In the genomic region with DNA sequence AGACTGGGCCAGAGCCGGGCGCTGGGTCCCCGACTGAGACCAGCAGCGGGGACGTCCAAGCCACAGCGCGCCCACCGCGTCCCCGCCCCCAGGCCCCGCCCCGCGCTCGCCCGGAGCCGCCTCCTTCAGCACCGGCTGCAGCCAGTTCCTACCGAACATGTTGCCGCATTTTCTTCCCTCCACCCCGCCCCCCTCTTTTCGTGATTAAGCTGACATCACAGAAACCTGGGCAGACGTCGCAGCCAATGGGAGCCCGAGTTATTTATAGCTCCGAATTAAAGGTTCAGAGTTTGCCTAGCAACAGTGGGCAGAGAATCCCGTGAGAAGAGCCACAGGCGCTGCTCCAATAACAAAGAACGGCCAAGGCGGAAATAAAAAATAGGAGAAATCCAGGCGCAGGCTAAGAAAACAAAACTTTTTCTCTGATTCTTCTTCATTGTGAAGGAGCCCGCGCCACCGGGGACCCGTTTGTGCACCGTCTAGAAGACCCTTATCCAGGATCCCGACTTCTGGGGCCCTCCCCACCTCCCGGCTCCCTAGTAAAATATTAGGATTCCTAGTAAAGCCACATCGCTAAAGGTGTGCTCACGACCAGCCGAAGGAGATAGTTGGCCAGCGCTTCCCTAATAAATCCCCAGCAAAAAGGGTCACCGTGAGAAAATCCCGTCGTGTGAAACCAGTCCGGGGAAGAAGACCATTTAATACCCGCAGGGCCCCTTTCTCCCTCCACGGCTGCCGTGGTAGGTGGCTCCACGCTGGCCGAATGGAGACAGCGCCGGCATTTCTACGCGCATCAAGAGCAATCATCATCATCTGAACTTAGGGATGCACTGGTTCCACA, we compare ENCODE assay signal across 8 cellular contexts.
DNase-seq lines count a peak whose midpoint lies in the region; ATAC-seq and TF ChIP-seq lines count a peak whose summit lies in the region.

No MANE protein-coding gene starts in this region.

- peak overlapping the region; percentile 79 for H3K4me2 ChIP-seq in Karpas-422 (ENCODE audit: low read depth, low read length, poor library complexity, severe bottlenecking)

- no peaks in the 10 kb centered on the region for H3K36me3 Mint-ChIP-seq in CD4-positive, alpha-beta T cell (ENCODE audit: low read depth)

- in situ Hi-C loops in Panc1 (cut with HindIII; ENCODE audit: low pct_unique_long_range_greater_than_20kb, low sequenced_read_pairs): no loop called here

- H3K9me3 Mint-ChIP-seq in CD4-positive, alpha-beta T cell: no peaks in the 10 kb centered on the region

- H3K36me3 ChIP-seq in Karpas-422 (ENCODE audit: insufficient read depth, low read length): peaks cover 9% of the 10 kb centered on the region
- H3K36me3 ChIP-seq in Panc1 (ENCODE audit: control insufficient read depth, insufficient read depth, low read length): peaks cover 12% of the 10 kb centered on the region; the same call in 1 of the 2 replicates

- POLR2A ChIA-PET in CD4-positive, alpha-beta T cell (lab: Charles Lee): interaction anchor here (0.6 to 3.3 kb wide), 6 partner anchors 129 to 557 kb away, joined by 3 to 13 read pairs (median 6); no protein-coding TSS in a partner anchor
- POLR2A ChIA-PET in Panc1 (lab: Charles Lee): interaction anchor here (0.6 to 0.7 kb wide), 6 partner anchors 9 to 272 kb away, joined by 3 to 11 read pairs (median 4); no protein-coding TSS in a partner anchor

- no peaks in the 10 kb centered on the region for H3K9me3 ChIP-seq in CD4-positive, alpha-beta T cell (ENCODE audit: control insufficient read depth, low read length)
- H3K9me3 ChIP-seq in Karpas-422 (ENCODE audit: low read length): no peaks in the 10 kb centered on the region
- H3K9me3 ChIP-seq in Panc1 (ENCODE audit: control insufficient read depth, insufficient read depth, low read depth, low read length): no peaks in the 10 kb centered on the region
- no peaks in the 10 kb centered on the region for H3K9me3 ChIP-seq in mononuclear cell (ENCODE audit: low read depth, low read length)

- peak; percentile 76 to 92 (median 79) for DNase-seq in CD4-positive, alpha-beta T cell
- DNase-seq in Karpas-422 (peak; percentile 97), Panc1 (ENCODE audit: low read depth, low spot score) (peak; percentile 76), erythroblast (lab: John Stamatoyannopoulos, UW) (peak; percentile 99)
- DNase-seq in activated T-cell treated with anti-CD3 and anti-CD28 coated beads, Interleukin-2, amount 50 U/mL, for 48 hours: peak; percentile 87 to 89
- peak; percentile 78 to 82 for DNase-seq in stimulated activated CD8-positive, alpha-beta memory T cell treated with anti-CD3 and anti-CD28 coated beads, Interleukin-15, amount 100 ng/mL, for 48 hours (ENCODE audit: low read depth in 2 of 2)

- H3K4me1 ChIP-seq in Karpas-422 (ENCODE audit: low read length) (peaks cover 29% of the 10 kb centered on the region), Panc1 (ENCODE audit: control insufficient read depth, insufficient read depth, low read length) (peaks cover 6% of the 10 kb centered on the region; the same call in 1 of the 2 replicates), mononuclear cell (ENCODE audit: insufficient read depth, low read length) (peaks cover 27% of the 10 kb centered on the region)

- peaks cover 18% of the 10 kb centered on the region for H3K27me3 ChIP-seq in CD4-positive, alpha-beta T cell (ENCODE audit: control insufficient read depth, insufficient read depth, low read length)
- H3K27me3 ChIP-seq in Karpas-422 (ENCODE audit: low read length) (no peaks in the 10 kb centered on the region), Panc1 (ENCODE audit: control insufficient read depth, insufficient read depth, low read length) (no peaks in the 10 kb centered on the region), mononuclear cell (ENCODE audit: insufficient read depth, low read length) (peaks cover 6% of the 10 kb centered on the region)

- H3K9me2 ChIP-seq in Karpas-422 (replicated peaks; ENCODE audit: insufficient read depth, low read length): no peaks in the 10 kb centered on the region

- peaks cover 12% of the 10 kb centered on the region for H3K27me3 Mint-ChIP-seq in CD4-positive, alpha-beta T cell

- H3K27ac Mint-ChIP-seq in CD4-positive, alpha-beta T cell: peak overlapping the region; percentile 57

- CTCF ChIA-PET in CD4-positive, alpha-beta T cell (lab: Charles Lee): interaction anchor here (1.3 to 2.2 kb wide), 4 partner anchors 514 to 555 kb away, joined by 3 to 11 read pairs (median 4); a partner anchor contains a TSS
- CTCF ChIA-PET in Panc1 (lab: Charles Lee): interaction anchor here (0.6 to 0.7 kb wide), 4 partner anchors 15 to 477 kb away, joined by 6 to 20 read pairs (median 8); no protein-coding TSS in a partner anchor

- peak; percentile 86 for TF ChIP-seq POLR2A in erythroblast (IDR thresholded peaks at IDR 0.05; ENCODE audit: low read length)

- peak; percentile 83 for ATAC-seq in CD4-positive, alpha-beta T cell (ENCODE audit: poor library complexity)
- peak; percentile 63 for ATAC-seq in GM21515 (IDR thresholded peaks at IDR 0.05; ENCODE audit: unreplicated experiment)
- ATAC-seq in Panc1: peak; percentile 75

- H3K79me2 ChIP-seq in Karpas-422 (ENCODE audit: low read length): no peaks in the 10 kb centered on the region

- peaks cover 35% of the 10 kb centered on the region for H3K4me1 Mint-ChIP-seq in CD4-positive, alpha-beta T cell (ENCODE audit: low read depth)

- TF ChIP-seq CTCF in CD4-positive, alpha-beta T cell (IDR thresholded peaks at IDR 0.05): no peak
- TF ChIP-seq CTCF in Panc1 (IDR thresholded peaks at IDR 0.05): no peak

- H3K9ac ChIP-seq in Karpas-422 (ENCODE audit: low read length): peak overlapping the region; percentile 74

- H3K4me3 ChIP-seq in Karpas-422 (ENCODE audit: low read length): peak overlapping the region; percentile 73
- H3K4me3 ChIP-seq in Panc1 (ENCODE audit: low read depth in 2 of 2, low read length in 2 of 2): peak overlapping the region; percentile 61 to 75
- H3K4me3 ChIP-seq in mononuclear cell (ENCODE audit: low read length): peak overlapping the region; percentile 41

- H3K27ac ChIP-seq in CD4-positive, alpha-beta T cell (ENCODE audit: low read depth, low read length): peak overlapping the region; percentile 3
- peak overlapping the region; percentile 49; the same call in 1 of the 2 replicates for H3K27ac ChIP-seq in Karpas-422 (ENCODE audit: low read length)
- H3K27ac ChIP-seq in Panc1 (ENCODE audit: low read length): peak overlapping the region; percentile 80

- H2AFZ ChIP-seq in Karpas-422 (ENCODE audit: low read length): peak overlapping the region; percentile 67

- 0 out of 2 replicates have a peak, but pooled peaks cover 4% of the 10 kb centered on the region for H4K20me1 ChIP-seq in Karpas-422 (ENCODE audit: insufficient read depth, low read depth, low read length)

- intact Hi-C loops in CD4-positive, alpha-beta T cell (cut with DNase I, micrococcal nuclease): loop anchor here in 1 of 2 experiments (1.0 to 10.0 kb wide), 3 partner anchors 142 to 293 kb away; a partner anchor contains a TSS
- intact Hi-C loops in Panc1 (cut with micrococcal nuclease; ENCODE audit: unreplicated experiment): no loop called here

- peak overlapping the region; percentile 91 for H3K4me3 Mint-ChIP-seq in CD4-positive, alpha-beta T cell

- BruUV-seq in Panc1 (replicated peaks; lab: Mats Ljungman, UMichigan): no TSS peak

Comparison
In these comparisons a context has a peak if more than half of its experiments do, and no peak if none do; other contexts are left out.
1. Peak in every context shown above with its lines: DNase-seq, ATAC-seq, H3K4me3 ChIP-seq and H3K27ac ChIP-seq.
2. H3K27ac ChIP-seq: peak in every context shown above with its lines; median percentile 80 in Panc1; 49 in Karpas-422; 3 in CD4-positive, alpha-beta T cell.